ENCODE assay signal across 19 cellular contexts in the genomic region with DNA sequence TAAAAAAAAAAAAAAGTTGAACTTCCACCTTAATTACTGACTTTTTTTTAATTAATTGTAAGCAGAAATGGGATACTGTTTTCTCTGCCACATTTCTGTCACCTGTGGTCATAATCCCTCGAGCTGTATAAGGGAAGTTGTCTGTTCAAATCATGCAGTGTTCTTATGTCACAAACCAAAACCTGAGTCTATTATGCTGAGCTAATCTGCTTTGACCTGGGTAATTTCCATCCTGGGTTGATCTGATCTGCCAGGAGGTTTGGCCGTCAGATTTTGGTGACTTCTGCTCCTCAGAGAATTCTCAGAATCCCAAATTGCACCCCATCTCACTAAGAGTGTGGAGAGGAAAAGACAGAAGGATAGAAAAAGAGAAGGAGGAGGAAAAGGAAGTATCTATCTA.
"Had no signal": no experiment of that assay in that cellular context is flagged by ENCODE, and none has a peak within 500 bp of the region (broad histone marks: within the 10 kb centered on the region; RNA-seq: fewer than 3 reads in every experiment).

No MANE protein-coding gene starts in this region.

- H3K4me1 ChIP-seq: adrenal gland, left lung, neural progenitor cell, sigmoid colon, spleen, upper lobe of left lung had no signal

- ATAC-seq: esophagus mucosa; left lung; stimulated activated naive CD8-positive, alpha-beta T cell treated with anti-CD3 and anti-CD28 coated beads, Interleukin-15, amount 100 ng/mL, for 72 hours had no signal

- H3K4me3 ChIP-seq: adrenal gland, cardiac muscle cell, left lung, neural progenitor cell, ovary, sigmoid colon, spleen, upper lobe of left lung had no signal

- H3K36me3 Mint-ChIP-seq: activated CD4-positive, alpha-beta memory T cell treated with anti-CD3 and anti-CD28 coated beads for 36 hours; activated naive CD4-positive, alpha-beta T cell treated with anti-CD3 and anti-CD28 coated beads, Interleukin-2, amount 50 U/mL, for 24 hours; naive B cell; neural progenitor cell had no signal

- H3K27me3 ChIP-seq: adrenal gland, cardiac muscle cell, left lung, neural progenitor cell, ovary, sigmoid colon, spleen, upper lobe of left lung had no signal

- H3K36me3 ChIP-seq: adrenal gland, cardiac muscle cell, left lung, neural progenitor cell, ovary, sigmoid colon, spleen, upper lobe of left lung had no signal

- H3K9me3 ChIP-seq: adrenal gland, left lung, ovary, sigmoid colon, upper lobe of left lung had no signal

- H3K4me3 Mint-ChIP-seq: activated CD4-positive, alpha-beta memory T cell treated with anti-CD3 and anti-CD28 coated beads for 36 hours; activated naive CD4-positive, alpha-beta T cell treated with anti-CD3 and anti-CD28 coated beads, Interleukin-2, amount 50 U/mL, for 24 hours; activated T-cell treated with anti-CD3 and anti-CD28 coated beads, Interleukin-2, amount 50 U/mL, for 24 hours; neural progenitor cell; stimulated activated naive CD8-positive, alpha-beta T cell treated with anti-CD3 and anti-CD28 coated beads, Interleukin-15, amount 100 ng/mL, for 72 hours had no signal

- H3K4me1 Mint-ChIP-seq: activated naive CD4-positive, alpha-beta T cell treated with anti-CD3 and anti-CD28 coated beads, Interleukin-2, amount 50 U/mL, for 24 hours; neural progenitor cell; stimulated activated naive CD8-positive, alpha-beta T cell treated with anti-CD3 and anti-CD28 coated beads, Interleukin-15, amount 100 ng/mL, for 72 hours had no signal

- H3K9me3 Mint-ChIP-seq: neural progenitor cell had no signal

- DNase-seq: activated CD4-positive, alpha-beta memory T cell treated with anti-CD3 and anti-CD28 coated beads for 36 hours; activated effector memory CD4-positive, alpha-beta T cell treated with anti-CD3 and anti-CD28 coated beads, Interleukin-2, amount 50 U/mL, for 16 hours; activated T-cell treated with anti-CD3 and anti-CD28 coated beads, Interleukin-2, amount 50 U/mL, for 24 hours; adrenal gland; hypothalamus; kidney; left lung; mammary epithelial cell; naive B cell; ovary; sigmoid colon; spleen; stimulated activated naive CD8-positive, alpha-beta T cell treated with anti-CD3 and anti-CD28 coated beads, Interleukin-15, amount 100 ng/mL, for 72 hours; T1000; upper lobe of left lung had no signal

- H3K27me3 Mint-ChIP-seq: activated CD4-positive, alpha-beta memory T cell treated with anti-CD3 and anti-CD28 coated beads for 36 hours; activated naive CD4-positive, alpha-beta T cell treated with anti-CD3 and anti-CD28 coated beads, Interleukin-2, amount 50 U/mL, for 24 hours; activated T-cell treated with anti-CD3 and anti-CD28 coated beads, Interleukin-2, amount 50 U/mL, for 24 hours; naive B cell; stimulated activated naive CD8-positive, alpha-beta T cell treated with anti-CD3 and anti-CD28 coated beads, Interleukin-15, amount 100 ng/mL, for 72 hours had no signal

- H3K27ac ChIP-seq: adrenal gland, cardiac muscle cell, left lung, neural progenitor cell, ovary, sigmoid colon, spleen, upper lobe of left lung had no signal

- H3K27ac Mint-ChIP-seq: activated CD4-positive, alpha-beta memory T cell treated with anti-CD3 and anti-CD28 coated beads for 36 hours; activated naive CD4-positive, alpha-beta T cell treated with anti-CD3 and anti-CD28 coated beads, Interleukin-2, amount 50 U/mL, for 24 hours; activated T-cell treated with anti-CD3 and anti-CD28 coated beads, Interleukin-2, amount 50 U/mL, for 24 hours; neural progenitor cell; stimulated activated naive CD8-positive, alpha-beta T cell treated with anti-CD3 and anti-CD28 coated beads, Interleukin-15, amount 100 ng/mL, for 72 hours had no signal
